Comparison of ENCODE assay signal across 28 cellular contexts in the genomic region with DNA sequence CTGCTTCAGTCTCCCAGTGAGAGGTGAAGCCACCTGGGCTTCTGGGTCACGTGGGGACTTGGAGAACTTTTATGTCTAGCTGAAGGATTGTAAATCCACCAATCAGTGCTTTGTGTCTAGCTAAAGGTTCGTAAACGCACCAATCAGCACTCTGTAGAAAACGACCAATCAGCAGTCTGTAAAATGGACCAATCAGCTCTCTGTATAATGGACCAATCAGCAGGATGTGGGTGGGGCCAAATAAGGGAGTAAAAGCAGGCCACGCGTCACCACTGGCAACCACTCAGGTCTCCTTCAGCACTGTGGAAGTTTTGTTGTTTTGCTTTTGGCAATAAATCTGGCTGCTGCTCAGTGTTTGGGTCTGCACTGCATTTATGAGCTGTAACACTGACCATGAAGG.
"Had no signal": no experiment of that assay in that cellular context is flagged by ENCODE, and none has a peak within 500 bp of the region (broad histone marks: within the 10 kb centered on the region; RNA-seq: fewer than 3 reads in every experiment).

No MANE protein-coding gene starts in this region.

- FAIRE-seq: urothelium cell line had no signal

- H3K9me3 Mint-ChIP-seq: stimulated activated memory B cell treated with anti-CD40 and anti-IgM and Interleukin-4, amounts not matched to agents 10 μg/mL and 1 μg/mL and 100 μg/mL, for 72 hours; stimulated activated naive B cell treated with anti-CD40 and anti-IgM and Interleukin-4, amounts not matched to agents 10 μg/mL and 1 μg/mL and 100 μg/mL, for 72 hours; stimulated activated naive CD8-positive, alpha-beta T cell treated with anti-CD3 and anti-CD28 coated beads, Interleukin-15, amount 100 ng/mL, for 72 hours; stimulated activated naive CD8-positive, alpha-beta T cell treated with anti-CD3 and anti-CD28 coated beads, Interleukin-15, Interleukin-2, amounts not matched to agents 100 ng/mL and 50 ng/mL, for 24 hours; type B pancreatic cell had no signal

- H3K9me3 ChIP-seq: stomach, suprapubic skin, thoracic aorta, thyroid gland, tibial artery, tibial nerve, transverse colon, upper lobe of left lung, upper lobe of right lung, uterus, vagina had no signal

- ATAC-seq: stimulated activated effector memory CD8-positive, alpha-beta T cell treated with anti-CD3 and anti-CD28 coated beads, Interleukin-12 subunit alpha, Interleukin-12 subunit beta, amount 100 ng/mL, for 72 hours; stimulated activated memory B cell treated with anti-CD40 and anti-IgM and Interleukin-4, amounts not matched to agents 10 μg/mL and 1 μg/mL and 100 μg/mL, for 72 hours; stimulated activated naive B cell treated with anti-CD40 and anti-IgM and Interleukin-4, amounts not matched to agents 10 μg/mL and 1 μg/mL and 100 μg/mL, for 72 hours; stimulated activated naive CD8-positive, alpha-beta T cell treated with anti-CD3 and anti-CD28 coated beads, Interleukin-15, amount 100 ng/mL, for 72 hours; stimulated activated naive CD8-positive, alpha-beta T cell treated with anti-CD3 and anti-CD28 coated beads, Interleukin-15, Interleukin-2, amounts not matched to agents 100 U/mL and 50 U/mL, for 24 hours; upper lobe of right lung had no signal

- H3K4me1 Mint-ChIP-seq: stimulated activated effector memory CD8-positive, alpha-beta T cell treated with anti-CD3 and anti-CD28 coated beads, Interleukin-12 subunit alpha, Interleukin-12 subunit beta, amount 100 ng/mL, for 72 hours; stimulated activated memory B cell treated with anti-CD40 and anti-IgM and Interleukin-4, amounts not matched to agents 10 μg/mL and 1 μg/mL and 100 μg/mL, for 72 hours; stimulated activated naive B cell treated with anti-CD40 and anti-IgM and Interleukin-4, amounts not matched to agents 10 μg/mL and 1 μg/mL and 100 μg/mL, for 72 hours; stimulated activated naive CD8-positive, alpha-beta T cell treated with anti-CD3 and anti-CD28 coated beads, Interleukin-15, amount 100 ng/mL, for 72 hours had no signal

- H3K4me1 ChIP-seq: stomach, thyroid gland, tibial nerve, transverse colon, upper lobe of left lung, upper lobe of right lung, uterus, vagina had no signal

- H3K27ac ChIP-seq: stomach, suprapubic skin, thoracic aorta, thyroid gland, tibial artery, tibial nerve, transverse colon, upper lobe of left lung, upper lobe of right lung, uterus, vagina had no signal

- H3K27ac Mint-ChIP-seq: stimulated activated effector memory CD8-positive, alpha-beta T cell treated with anti-CD3 and anti-CD28 coated beads, Interleukin-12 subunit alpha, Interleukin-12 subunit beta, amount 100 ng/mL, for 72 hours; stimulated activated memory B cell treated with anti-CD40 and anti-IgM and Interleukin-4, amounts not matched to agents 10 μg/mL and 1 μg/mL and 100 μg/mL, for 72 hours; stimulated activated naive B cell treated with anti-CD40 and anti-IgM and Interleukin-4, amounts not matched to agents 10 μg/mL and 1 μg/mL and 100 μg/mL, for 72 hours; stimulated activated naive CD8-positive, alpha-beta T cell treated with anti-CD3 and anti-CD28 coated beads, Interleukin-15, amount 100 ng/mL, for 72 hours; stimulated activated naive CD8-positive, alpha-beta T cell treated with anti-CD3 and anti-CD28 coated beads, Interleukin-15, Interleukin-2, amounts not matched to agents 100 ng/mL and 50 ng/mL, for 24 hours; type B pancreatic cell had no signal

- H3K4me3 ChIP-seq: stomach, suprapubic skin, thoracic aorta, thyroid gland, tibial artery, tibial nerve, transverse colon, upper lobe of left lung, upper lobe of right lung, uterus, vagina had no signal

- H3K27me3 ChIP-seq: stomach, suprapubic skin, thyroid gland, tibial artery, tibial nerve, transverse colon, upper lobe of left lung, upper lobe of right lung, uterus, vagina had no signal

- H3K27me3 Mint-ChIP-seq: stimulated activated memory B cell treated with anti-CD40 and anti-IgM and Interleukin-4, amounts not matched to agents 10 μg/mL and 1 μg/mL and 100 μg/mL, for 72 hours; stimulated activated naive B cell treated with anti-CD40 and anti-IgM and Interleukin-4, amounts not matched to agents 10 μg/mL and 1 μg/mL and 100 μg/mL, for 72 hours; stimulated activated naive CD8-positive, alpha-beta T cell treated with anti-CD3 and anti-CD28 coated beads, Interleukin-15, amount 100 ng/mL, for 72 hours; stimulated activated naive CD8-positive, alpha-beta T cell treated with anti-CD3 and anti-CD28 coated beads, Interleukin-15, Interleukin-2, amounts not matched to agents 100 ng/mL and 50 ng/mL, for 24 hours; type B pancreatic cell had no signal

- H3K36me3 Mint-ChIP-seq: stimulated activated effector memory CD8-positive, alpha-beta T cell treated with anti-CD3 and anti-CD28 coated beads, Interleukin-12 subunit alpha, Interleukin-12 subunit beta, amount 100 ng/mL, for 72 hours; stimulated activated memory B cell treated with anti-CD40 and anti-IgM and Interleukin-4, amounts not matched to agents 10 μg/mL and 1 μg/mL and 100 μg/mL, for 72 hours; stimulated activated naive B cell treated with anti-CD40 and anti-IgM and Interleukin-4, amounts not matched to agents 10 μg/mL and 1 μg/mL and 100 μg/mL, for 72 hours; type B pancreatic cell had no signal

- H3K36me3 ChIP-seq: stomach, suprapubic skin, thoracic aorta, thyroid gland, tibial artery, tibial nerve, transverse colon, upper lobe of left lung, upper lobe of right lung, uterus, vagina had no signal

- DNase-seq: stimulated activated CD4-positive, alpha-beta T cell treated with anti-CD3 and anti-CD28 coated beads, Interleukin-2, amount 100 ng/mL, for 24 hours; stimulated activated CD4-positive, alpha-beta T cell treated with anti-CD3 and anti-CD28 coated beads, Interleukin-2, amount 100 ng/mL, for 48 hours; stimulated activated CD4-positive, alpha-beta T cell treated with anti-CD3 and anti-CD28 coated beads, Interleukin-4, amount 100 ng/mL, for 1 hour; stimulated activated CD4-positive, alpha-beta T cell treated with anti-CD3 and anti-CD28 coated beads, Interleukin-4, amount 100 ng/mL, for 24 hours; stimulated activated CD4-positive, alpha-beta T cell treated with anti-CD3 and anti-CD28 coated beads, Interleukin-4, amount 100 ng/mL, for 4 hours; stimulated activated CD8-positive, alpha-beta memory T cell treated with anti-CD3 and anti-CD28 coated beads, Interleukin-4, amount 100 ng/mL, for 48 hours; stimulated activated naive B cell treated with anti-CD40 and anti-IgM and Interleukin-4, amounts not matched to agents 10 μg/mL and 1 μg/mL and 100 μg/mL, for 72 hours; stimulated activated naive CD4-positive, alpha-beta T cell; stimulated activated naive CD4-positive, alpha-beta T cell treated with Interleukin-2 at 50 U/mL for 16 hours; stimulated activated naive CD8-positive, alpha-beta T cell treated with anti-CD3 and anti-CD28 coated beads, Interleukin-15, amount 100 ng/mL, for 72 hours; stimulated activated naive CD8-positive, alpha-beta T cell treated with anti-CD3 and anti-CD28 coated beads, Interleukin-15, Interleukin-2, amounts not matched to agents 100 U/mL and 50 U/mL, for 24 hours; stomach; substantia nigra; thyroid gland; tibial artery; transverse colon; upper lobe of left lung; upper lobe of right lung; uterus had no signal

- H3K4me3 Mint-ChIP-seq: stimulated activated effector memory CD8-positive, alpha-beta T cell treated with anti-CD3 and anti-CD28 coated beads, Interleukin-12 subunit alpha, Interleukin-12 subunit beta, amount 100 ng/mL, for 72 hours; stimulated activated memory B cell treated with anti-CD40 and anti-IgM and Interleukin-4, amounts not matched to agents 10 μg/mL and 1 μg/mL and 100 μg/mL, for 72 hours; stimulated activated naive B cell treated with anti-CD40 and anti-IgM and Interleukin-4, amounts not matched to agents 10 μg/mL and 1 μg/mL and 100 μg/mL, for 72 hours; stimulated activated naive CD8-positive, alpha-beta T cell treated with anti-CD3 and anti-CD28 coated beads, Interleukin-15, amount 100 ng/mL, for 72 hours; stimulated activated naive CD8-positive, alpha-beta T cell treated with anti-CD3 and anti-CD28 coated beads, Interleukin-15, Interleukin-2, amounts not matched to agents 100 ng/mL and 50 ng/mL, for 24 hours; type B pancreatic cell had no signal
